ENCODE assay signal across 1 cellular context in the genomic region with DNA sequence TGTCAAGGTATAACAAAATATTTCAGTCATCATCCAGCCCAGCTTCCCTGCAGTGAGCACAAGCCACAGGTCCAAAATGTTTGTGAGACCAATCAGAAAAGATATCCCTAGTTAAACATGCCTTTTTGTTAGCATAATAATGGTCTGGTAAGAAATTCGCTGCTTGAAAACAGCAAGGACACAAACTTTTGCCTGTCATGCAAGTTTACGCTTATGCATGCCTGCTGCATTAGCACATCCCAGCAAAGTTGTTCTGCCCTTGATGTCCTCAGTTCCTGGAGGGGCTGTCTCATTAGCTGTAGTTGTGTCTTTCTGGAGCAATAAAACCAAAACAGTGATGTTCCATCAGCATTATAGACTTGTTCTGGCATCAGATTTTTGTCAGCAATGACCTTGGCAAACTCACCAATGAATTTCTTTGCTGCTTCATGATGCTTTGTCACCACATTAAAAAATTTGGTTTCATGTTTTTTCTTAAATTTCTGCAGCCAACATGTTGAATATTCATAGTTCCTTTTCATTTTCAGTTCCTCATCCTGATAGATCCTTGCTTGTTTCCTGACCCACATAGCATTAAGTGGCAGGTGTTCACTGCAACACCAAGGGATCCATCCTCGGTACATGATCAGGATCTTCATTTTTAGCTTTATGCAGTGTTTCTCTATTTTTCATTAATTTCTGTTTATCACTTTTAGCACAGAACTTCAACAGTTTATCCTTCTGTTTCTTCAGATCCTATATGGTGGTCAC.
TF ChIP-seq lines count a peak whose summit lies in the region.

No MANE protein-coding gene starts in this region.

TF ChIP-seq in H1, 55 proteins besides CTCF, POLR2A, EP300 and RAD21:
- no peak for TF ChIP-seq ATF3 (IDR thresholded peaks at IDR 0.05; ENCODE audit: insufficient read depth, low read depth, low read length)
- TF ChIP-seq SUZ12 (IDR thresholded peaks at IDR 0.05; ENCODE audit: low read length), result no peak
- no peak for TF ChIP-seq CHD1 (IDR thresholded peaks at IDR 0.05; ENCODE audit: low read depth, low read length)
- TF ChIP-seq CTBP2 (IDR thresholded peaks at IDR 0.05; ENCODE audit: borderline replicate concordance, insufficient read depth, insufficient read length, low read length), result no peak
- TF ChIP-seq SIRT6 (IDR thresholded peaks at IDR 0.05; ENCODE audit: low read length), result no peak
- no peak for TF ChIP-seq HDAC2 (IDR thresholded peaks at IDR 0.05; ENCODE audit: borderline replicate concordance in 1 of 2, low read depth in 2 of 2, low read length in 2 of 2)
- 0 out of 2 replicates have a peak, but pooled peaks have one; percentile 27 for TF ChIP-seq MAFK (IDR thresholded peaks at IDR 0.05; ENCODE audit: low read depth, low read length)
- TF ChIP-seq MAX (IDR thresholded peaks at IDR 0.05), result no peak
- peak; percentile 58; the same call in 1 of the 2 replicates for TF ChIP-seq POU5F1 (IDR thresholded peaks at IDR 0.05; ENCODE audit: low read depth, low read length)
- TF ChIP-seq ATF2 (IDR thresholded peaks at IDR 0.05; ENCODE audit: low read length), result peak; percentile 46; the same call in 1 of the 2 replicates
- TF ChIP-seq RNF2 (IDR thresholded peaks at IDR 0.05; ENCODE audit: borderline replicate concordance, low read depth, low read length, missing control alignments, poor library complexity, severe bottlenecking), result no peak
- no peak for TF ChIP-seq BACH1 (IDR thresholded peaks at IDR 0.05; ENCODE audit: low read length)
- no peak for TF ChIP-seq GTF2F1 (IDR thresholded peaks at IDR 0.05; ENCODE audit: borderline replicate concordance, low read depth, low read length)
- TF ChIP-seq, protein P1, sequence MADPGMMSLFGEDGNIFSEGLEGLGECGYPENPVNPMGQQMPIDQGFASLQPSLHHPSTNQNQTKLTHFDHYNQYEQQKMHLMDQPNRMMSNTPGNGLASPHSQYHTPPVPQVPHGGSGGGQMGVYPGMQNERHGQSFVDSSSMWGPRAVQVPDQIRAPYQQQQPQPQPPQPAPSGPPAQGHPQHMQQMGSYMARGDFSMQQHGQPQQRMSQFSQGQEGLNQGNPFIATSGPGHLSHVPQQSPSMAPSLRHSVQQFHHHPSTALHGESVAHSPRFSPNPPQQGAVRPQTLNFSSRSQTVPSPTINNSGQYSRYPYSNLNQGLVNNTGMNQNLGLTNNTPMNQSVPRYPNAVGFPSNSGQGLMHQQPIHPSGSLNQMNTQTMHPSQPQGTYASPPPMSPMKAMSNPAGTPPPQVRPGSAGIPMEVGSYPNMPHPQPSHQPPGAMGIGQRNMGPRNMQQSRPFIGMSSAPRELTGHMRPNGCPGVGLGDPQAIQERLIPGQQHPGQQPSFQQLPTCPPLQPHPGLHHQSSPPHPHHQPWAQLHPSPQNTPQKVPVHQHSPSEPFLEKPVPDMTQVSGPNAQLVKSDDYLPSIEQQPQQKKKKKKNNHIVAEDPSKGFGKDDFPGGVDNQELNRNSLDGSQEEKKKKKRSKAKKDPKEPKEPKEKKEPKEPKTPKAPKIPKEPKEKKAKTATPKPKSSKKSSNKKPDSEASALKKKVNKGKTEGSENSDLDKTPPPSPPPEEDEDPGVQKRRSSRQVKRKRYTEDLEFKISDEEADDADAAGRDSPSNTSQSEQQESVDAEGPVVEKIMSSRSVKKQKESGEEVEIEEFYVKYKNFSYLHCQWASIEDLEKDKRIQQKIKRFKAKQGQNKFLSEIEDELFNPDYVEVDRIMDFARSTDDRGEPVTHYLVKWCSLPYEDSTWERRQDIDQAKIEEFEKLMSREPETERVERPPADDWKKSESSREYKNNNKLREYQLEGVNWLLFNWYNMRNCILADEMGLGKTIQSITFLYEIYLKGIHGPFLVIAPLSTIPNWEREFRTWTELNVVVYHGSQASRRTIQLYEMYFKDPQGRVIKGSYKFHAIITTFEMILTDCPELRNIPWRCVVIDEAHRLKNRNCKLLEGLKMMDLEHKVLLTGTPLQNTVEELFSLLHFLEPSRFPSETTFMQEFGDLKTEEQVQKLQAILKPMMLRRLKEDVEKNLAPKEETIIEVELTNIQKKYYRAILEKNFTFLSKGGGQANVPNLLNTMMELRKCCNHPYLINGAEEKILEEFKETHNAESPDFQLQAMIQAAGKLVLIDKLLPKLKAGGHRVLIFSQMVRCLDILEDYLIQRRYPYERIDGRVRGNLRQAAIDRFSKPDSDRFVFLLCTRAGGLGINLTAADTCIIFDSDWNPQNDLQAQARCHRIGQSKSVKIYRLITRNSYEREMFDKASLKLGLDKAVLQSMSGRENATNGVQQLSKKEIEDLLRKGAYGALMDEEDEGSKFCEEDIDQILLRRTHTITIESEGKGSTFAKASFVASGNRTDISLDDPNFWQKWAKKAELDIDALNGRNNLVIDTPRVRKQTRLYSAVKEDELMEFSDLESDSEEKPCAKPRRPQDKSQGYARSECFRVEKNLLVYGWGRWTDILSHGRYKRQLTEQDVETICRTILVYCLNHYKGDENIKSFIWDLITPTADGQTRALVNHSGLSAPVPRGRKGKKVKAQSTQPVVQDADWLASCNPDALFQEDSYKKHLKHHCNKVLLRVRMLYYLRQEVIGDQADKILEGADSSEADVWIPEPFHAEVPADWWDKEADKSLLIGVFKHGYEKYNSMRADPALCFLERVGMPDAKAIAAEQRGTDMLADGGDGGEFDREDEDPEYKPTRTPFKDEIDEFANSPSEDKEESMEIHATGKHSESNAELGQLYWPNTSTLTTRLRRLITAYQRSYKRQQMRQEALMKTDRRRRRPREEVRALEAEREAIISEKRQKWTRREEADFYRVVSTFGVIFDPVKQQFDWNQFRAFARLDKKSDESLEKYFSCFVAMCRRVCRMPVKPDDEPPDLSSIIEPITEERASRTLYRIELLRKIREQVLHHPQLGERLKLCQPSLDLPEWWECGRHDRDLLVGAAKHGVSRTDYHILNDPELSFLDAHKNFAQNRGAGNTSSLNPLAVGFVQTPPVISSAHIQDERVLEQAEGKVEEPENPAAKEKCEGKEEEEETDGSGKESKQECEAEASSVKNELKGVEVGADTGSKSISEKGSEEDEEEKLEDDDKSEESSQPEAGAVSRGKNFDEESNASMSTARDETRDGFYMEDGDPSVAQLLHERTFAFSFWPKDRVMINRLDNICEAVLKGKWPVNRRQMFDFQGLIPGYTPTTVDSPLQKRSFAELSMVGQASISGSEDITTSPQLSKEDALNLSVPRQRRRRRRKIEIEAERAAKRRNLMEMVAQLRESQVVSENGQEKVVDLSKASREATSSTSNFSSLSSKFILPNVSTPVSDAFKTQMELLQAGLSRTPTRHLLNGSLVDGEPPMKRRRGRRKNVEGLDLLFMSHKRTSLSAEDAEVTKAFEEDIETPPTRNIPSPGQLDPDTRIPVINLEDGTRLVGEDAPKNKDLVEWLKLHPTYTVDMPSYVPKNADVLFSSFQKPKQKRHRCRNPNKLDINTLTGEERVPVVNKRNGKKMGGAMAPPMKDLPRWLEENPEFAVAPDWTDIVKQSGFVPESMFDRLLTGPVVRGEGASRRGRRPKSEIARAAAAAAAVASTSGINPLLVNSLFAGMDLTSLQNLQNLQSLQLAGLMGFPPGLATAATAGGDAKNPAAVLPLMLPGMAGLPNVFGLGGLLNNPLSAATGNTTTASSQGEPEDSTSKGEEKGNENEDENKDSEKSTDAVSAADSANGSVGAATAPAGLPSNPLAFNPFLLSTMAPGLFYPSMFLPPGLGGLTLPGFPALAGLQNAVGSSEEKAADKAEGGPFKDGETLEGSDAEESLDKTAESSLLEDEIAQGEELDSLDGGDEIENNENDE (IDR thresholded peaks at IDR 0.05; ENCODE audit: insufficient replicate concordance, low read length), result no peak
- TF ChIP-seq CREB1 (IDR thresholded peaks at IDR 0.05), result no peak
- no peak for TF ChIP-seq RFX5 (IDR thresholded peaks at IDR 0.05; ENCODE audit: borderline replicate concordance, low read depth, low read length)
- TF ChIP-seq CHD2 (IDR thresholded peaks at IDR 0.05; ENCODE audit: low read length), result no peak
- TF ChIP-seq SRF (IDR thresholded peaks at IDR 0.05; ENCODE audit: low read depth, low read length), result no peak
- TF ChIP-seq FOSL1 (IDR thresholded peaks at IDR 0.05; ENCODE audit: insufficient read depth, low read depth, low read length), result no peak
- TF ChIP-seq TEAD4 (IDR thresholded peaks at IDR 0.05; ENCODE audit: low read depth, low read length), result 0 out of 2 replicates have a peak, but pooled peaks have one; percentile 11
- no peak for TF ChIP-seq RBBP5 (IDR thresholded peaks at IDR 0.05; ENCODE audit: borderline replicate concordance, low read depth, low read length)
- TF ChIP-seq BRCA1 (IDR thresholded peaks at IDR 0.05; ENCODE audit: low read depth, low read length), result no peak
- TF ChIP-seq JUND (IDR thresholded peaks at IDR 0.05; ENCODE audit: low read length), result peak; percentile 60; the same call in 1 of the 2 replicates
- TF ChIP-seq KDM5A (IDR thresholded peaks at IDR 0.05; ENCODE audit: low read length), result no peak
- no peak for TF ChIP-seq NRF1 (IDR thresholded peaks at IDR 0.05; ENCODE audit: low read depth, low read length)
- peak; percentile 31; the same call in 1 of the 2 replicates for TF ChIP-seq SP1 (IDR thresholded peaks at IDR 0.05; ENCODE audit: low read depth, low read length)
- TF ChIP-seq JUN (IDR thresholded peaks at IDR 0.05; ENCODE audit: low read depth, low read length), result no peak
TF ChIP-seq in H1: peak in this region for 6.
